Comparison of ENCODE assay signal across 1 cellular context in genomic region chr1:212701910-212702309, GRCh38.
TF ChIP-seq lines count a peak whose summit lies in the region.

No MANE protein-coding gene starts in this region.

TF ChIP-seq in HEK293, 187 proteins besides CTCF, POLR2A, EP300 and RAD21 (continued from another document):
- TF ChIP-seq ZNF148 (tag by site-specific recombination; IDR thresholded peaks at IDR 0.05; ENCODE audit: borderline replicate concordance): no peak
- no peak for TF ChIP-seq ZBTB7A (tag by site-specific recombination; IDR thresholded peaks at IDR 0.05; ENCODE audit: low read depth)
- 0 out of 2 replicates have a peak, but pooled peaks have one; percentile 13 for TF ChIP-seq ZNF629 (tag by site-specific recombination; IDR thresholded peaks at IDR 0.05)
- TF ChIP-seq ZNF488 (tag by site-specific recombination; IDR thresholded peaks at IDR 0.05): 0 out of 2 replicates have a peak, but pooled peaks have one; percentile 36
- TF ChIP-seq ZNF701 (tag by site-specific recombination; IDR thresholded peaks at IDR 0.05): no peak
- no peak for TF ChIP-seq ZNF140 (tag by site-specific recombination; IDR thresholded peaks at IDR 0.05)
- TF ChIP-seq ZBTB11 (tag by site-specific recombination; conservative IDR thresholded peaks at IDR 0.05; ENCODE audit: low read depth): no peak
- no peak for TF ChIP-seq BCL11A (tag by site-specific recombination; IDR thresholded peaks at IDR 0.05; ENCODE audit: low read depth)
- no peak for TF ChIP-seq ZNF776 (tag by site-specific recombination; IDR thresholded peaks at IDR 0.05; ENCODE audit: borderline replicate concordance)
- TF ChIP-seq KLF7 (tag by site-specific recombination; IDR thresholded peaks at IDR 0.05; ENCODE audit: borderline replicate concordance): no peak
- peak; percentile 69 for TF ChIP-seq FEZF1 (tag by site-specific recombination; IDR thresholded peaks at IDR 0.05)
- no peak for TF ChIP-seq ZNF449 (tag by site-specific recombination; IDR thresholded peaks at IDR 0.05)
- 0 out of 2 replicates have a peak, but pooled peaks have one; percentile 42 for TF ChIP-seq ZNF692 (tag by site-specific recombination; IDR thresholded peaks at IDR 0.05)
- TF ChIP-seq PRDM6 (tag by site-specific recombination; IDR thresholded peaks at IDR 0.05): peak; percentile 71
- TF ChIP-seq ATF2 (tag by site-specific recombination; IDR thresholded peaks at IDR 0.05; ENCODE audit: low read depth): no peak
- 0 out of 2 replicates have a peak, but pooled peaks have one; percentile 21 for TF ChIP-seq ZNF518A (tag by site-specific recombination; conservative IDR thresholded peaks at IDR 0.05; ENCODE audit: low read depth)
- no peak; the same call in 1 of the 2 replicates for TF ChIP-seq HIC1 (tag by site-specific recombination; IDR thresholded peaks at IDR 0.05)
- TF ChIP-seq ZXDB (tag by site-specific recombination; IDR thresholded peaks at IDR 0.05): peak; percentile 84
- TF ChIP-seq ZNF274 (IDR thresholded peaks at IDR 0.05; ENCODE audit: low read length): no peak
- TF ChIP-seq ZNF274 (tag by site-specific recombination; IDR thresholded peaks at IDR 0.05; ENCODE audit: borderline replicate concordance): no peak
